In genomic region chr9:21558079-21558478, GRCh38 we compare ENCODE assay signal across 1 cellular context.
TF ChIP-seq lines count a peak whose summit lies in the region.

No MANE protein-coding gene starts in this region.

TF ChIP-seq in IMR-90, 13 proteins besides CTCF, POLR2A, EP300 and RAD21 (continued from another document):
- TF ChIP-seq FOS (IDR thresholded peaks at IDR 0.05; ENCODE audit: low read depth, low read length) (no peak), NFE2L2 (IDR thresholded peaks at IDR 0.05; ENCODE audit: low read depth, low read length) (no peak), CEBPB (IDR thresholded peaks at IDR 0.05; ENCODE audit: low read depth, low read length) (no peak), MAFK (IDR thresholded peaks at IDR 0.05; ENCODE audit: low read depth, low read length) (no peak), SMC3 (IDR thresholded peaks at IDR 0.05; ENCODE audit: low read depth, low read length) (no peak)
